Comparison of ENCODE assay signal across 8 cellular contexts in genomic region chr1:33055210-33055991, GRCh38. TPM values are rescaled to one million over a fixed set of nuclear protein-coding genes. Genes with fewer than 3 reads are reported as not detected.
DNase-seq lines count a peak whose midpoint lies in the region; ATAC-seq and TF ChIP-seq lines count a peak whose summit lies in the region.

No MANE protein-coding gene starts in this region.

- H3F3A ChIP-seq in PC-3 (ENCODE audit: low read length, unreplicated experiment): peaks cover 4% of the 10 kb centered on the region

- no peak overlapping the region for H2AK5ac ChIP-seq in IMR-90 (ENCODE audit: low read depth, low read length)

- ATAC-seq in IMR-90 (ENCODE audit: low read depth) (peak; percentile 98), PC-3 (peak; percentile 75), HG03378 (IDR thresholded peaks at IDR 0.05; ENCODE audit: unreplicated experiment) (no peak)

- peak; percentile 80 for TF ChIP-seq CTCF in IMR-90 (conservative IDR thresholded peaks at IDR 0.05; ENCODE audit: low read depth, low read length)
- TF ChIP-seq CTCF in PC-3 (conservative IDR thresholded peaks at IDR 0.05; ENCODE audit: low read depth, low read length): peak; percentile 67
- TF ChIP-seq CTCF in adrenal gland (IDR thresholded peaks at IDR 0.05): peak; percentile 60 to 86 (median 82)
- peak; percentile 85 for TF ChIP-seq CTCF in cardiac muscle cell (IDR thresholded peaks at IDR 0.05; ENCODE audit: low read depth, low read length)
- TF ChIP-seq CTCF in parathyroid adenoma (IDR thresholded peaks at IDR 0.05): peak; percentile 55

- no peaks in the 10 kb centered on the region for H4K20me1 ChIP-seq in IMR-90 (ENCODE audit: insufficient read depth, low read length)
- no peaks in the 10 kb centered on the region for H4K20me1 ChIP-seq in PC-3 (ENCODE audit: low read length)

- no peak overlapping the region for H3K23ac ChIP-seq in IMR-90 (ENCODE audit: low read depth, low read length)

- TF ChIP-seq RAD21 in IMR-90 (IDR thresholded peaks at IDR 0.05; ENCODE audit: low read length): peak; percentile 76

- H4K5ac ChIP-seq in IMR-90 (ENCODE audit: low read depth, low read length): no peak overlapping the region

- H3K4ac ChIP-seq in IMR-90 (ENCODE audit: low read depth, low read length): no peak overlapping the region

- H3K4me2 ChIP-seq in IMR-90 (ENCODE audit: low read depth, low read length) (no peak overlapping the region), PC-3 (ENCODE audit: low read length) (peak overlapping the region; percentile 24; the same call in 1 of the 2 replicates), parathyroid adenoma (ENCODE audit: low read length) (no peak overlapping the region)

- no peak overlapping the region for H3K14ac ChIP-seq in IMR-90 (replicated peaks; ENCODE audit: low read depth, low read length)

- H2BK20ac ChIP-seq in IMR-90 (ENCODE audit: low read depth, low read length): no peak overlapping the region

- TF ChIP-seq POLR2A in IMR-90 (IDR thresholded peaks at IDR 0.05; ENCODE audit: low read depth, low read length) (no peak), adrenal gland (IDR thresholded peaks at IDR 0.05) (no peak)

- no peak overlapping the region for H2BK120ac ChIP-seq in IMR-90 (ENCODE audit: low read depth, low read length)

- dilution Hi-C loops in IMR-90 (cut with HindIII; ENCODE audit: low sequenced_read_pairs, unreplicated experiment): no loop called here

- H3K36me3 ChIP-seq in IMR-90 (ENCODE audit: control insufficient read depth, insufficient read depth, low read length) (no peaks in the 10 kb centered on the region), PC-3 (ENCODE audit: low read depth, low read length) (no peaks in the 10 kb centered on the region), adrenal gland (replicated peaks in 1 of 2) (no peaks in the 10 kb centered on the region), cardiac muscle cell (no peaks in the 10 kb centered on the region), parathyroid adenoma (ENCODE audit: control insufficient read depth, insufficient read depth, low read length) (no peaks in the 10 kb centered on the region)

- H3K79me1 ChIP-seq in IMR-90 (ENCODE audit: low read depth in 1 of 2, low read length in 2 of 2): no peaks in the 10 kb centered on the region

- no peak overlapping the region for H3K56ac ChIP-seq in IMR-90 (ENCODE audit: extremely low read depth, insufficient read depth, low read length)

- H3K4me3 ChIP-seq in IMR-90 (ENCODE audit: insufficient read depth, low read depth, low read length) (no peak overlapping the region), PC-3 (ENCODE audit: low read length) (no peak overlapping the region), adrenal gland (no peak overlapping the region), cardiac muscle cell (no peak overlapping the region), parathyroid adenoma (ENCODE audit: low read depth, low read length) (no peak overlapping the region)

- H3K79me2 ChIP-seq in PC-3 (ENCODE audit: low read length) (no peaks in the 10 kb centered on the region), parathyroid adenoma (no peaks in the 10 kb centered on the region)

- H3K27me3 ChIP-seq in IMR-90 (ENCODE audit: control insufficient read depth, insufficient read depth, low read length): no peaks in the 10 kb centered on the region
- H3K27me3 ChIP-seq in PC-3 (ENCODE audit: low read length): no peaks in the 10 kb centered on the region
- no peaks in the 10 kb centered on the region for H3K27me3 ChIP-seq in adrenal gland
- no peaks in the 10 kb centered on the region for H3K27me3 ChIP-seq in cardiac muscle cell
- H3K27me3 ChIP-seq in parathyroid adenoma (ENCODE audit: control insufficient read depth, insufficient read depth, low read length): no peaks in the 10 kb centered on the region

- H4K8ac ChIP-seq in IMR-90 (ENCODE audit: low read depth in 2 of 2, low read length in 2 of 2): no peak overlapping the region; a peak in 1 of 4 replicates

- POLR2A ChIA-PET in IMR-90 (lab: Charles Lee; ENCODE audit: unreplicated experiment): no interaction called here
- POLR2A ChIA-PET in PC-3 (lab: Charles Lee; ENCODE audit: unreplicated experiment): no interaction called here

- peaks cover 3% of the 10 kb centered on the region; the same call in 1 of the 2 replicates for H3K9me1 ChIP-seq in IMR-90 (ENCODE audit: insufficient read depth, low read length)

- in situ Hi-C loops in IMR-90 (cut with MboI; ENCODE audit: low sequenced_read_pairs): loop anchor here (10.0 kb wide), 1 partner anchor 121 kb away; no protein-coding TSS in a partner anchor

- H2AFZ ChIP-seq in IMR-90 (replicated peaks; ENCODE audit: low read length, poor library complexity) (peak overlapping the region; percentile 52), PC-3 (ENCODE audit: low read length) (no peak overlapping the region), parathyroid adenoma (peak overlapping the region; percentile 56)

- no peak overlapping the region for H3K18ac ChIP-seq in IMR-90 (ENCODE audit: low read depth, low read length)

- no peak overlapping the region for H4K91ac ChIP-seq in IMR-90 (ENCODE audit: insufficient read depth, low read depth, low read length)

- intact Hi-C loops in IMR-90 (cut with micrococcal nuclease): loop anchor here (1.0 to 5.0 kb wide), 2 partner anchors 53 to 122 kb away; no protein-coding TSS in a partner anchor
- intact Hi-C loops in PC-3 (cut with micrococcal nuclease): loop anchor here (2.0 kb wide), 2 partner anchors 49 to 123 kb away; no protein-coding TSS in a partner anchor
- intact Hi-C loops in adrenal gland (cut with DNase I): loop anchor here in 1 of 2 donors (5.0 kb wide), 1 partner anchor 123 kb away; no protein-coding TSS in a partner anchor

- BruUV-seq in IMR-90 (replicated peaks; lab: Mats Ljungman, UMichigan) (no TSS peak), PC-3 (replicated peaks; lab: Mats Ljungman, UMichigan) (no TSS peak)

- H3K4me1 ChIP-seq in IMR-90 (ENCODE audit: control insufficient read depth, insufficient read depth, low read length) (peaks cover 3% of the 10 kb centered on the region; the same call in 1 of the 2 replicates), PC-3 (ENCODE audit: insufficient read depth, low read length) (peaks cover 11% of the 10 kb centered on the region), adrenal gland (replicated peaks in 1 of 2) (peaks cover 0 to 8% of the 10 kb centered on the region in 2 donors), cardiac muscle cell (ENCODE audit: low read depth) (no peaks in the 10 kb centered on the region), parathyroid adenoma (peaks cover 4% of the 10 kb centered on the region)

- CTCF ChIA-PET in IMR-90 (lab: Yijun Ruan, JAX): interaction anchor here (0.8 to 2.3 kb wide), 6 partner anchors 12 to 122 kb away, joined by 3 to 7 read pairs (median 4); partner anchors contain the start of gene RNF19B
- CTCF ChIA-PET in PC-3 (lab: Charles Lee): interaction anchor here (0.9 to 1.5 kb wide), 4 partner anchors 40 to 141 kb away, joined by 3 to 6 read pairs (median 3); no protein-coding TSS in a partner anchor

- WGBS in IMR-90 (ENCODE audit: extremely low coverage in 2 of 2, insufficient read length in 1 of 2), 2 experiments: 80% methylated on average over 1 of the region's 11 CpGs; no CpG with 5 or more reads in 1 of the 2 experiments
- 27 to 31% (median 29%) methylated on average over 9 to 11 of the region's 11 CpGs for WGBS in adrenal gland, 4 donors

- peak overlapping the region; percentile 39 for H2AK9ac ChIP-seq in IMR-90 (replicated peaks; ENCODE audit: low read depth, low read length, poor library complexity)

- peak; percentile 51 for DNase-seq in DMS114 treated with DMSO at 0.1 percent for 48 hours (lab: John Stamatoyannopoulos, UW; ENCODE audit: unreplicated experiment)
- peak; percentile 87 for DNase-seq in IMR-90
- DNase-seq in PC-3: peak; percentile 87
- peak; percentile 73 to 95 (median 88) for DNase-seq in adrenal gland
- DNase-seq in cardiac muscle cell (ENCODE audit: low read depth in 1 of 2, low spot score in 1 of 2): peak; percentile 91 to 94
- no peak for DNase-seq in T-helper 9 cell

- no peaks in the 10 kb centered on the region for H3K9me2 ChIP-seq in PC-3 (replicated peaks; ENCODE audit: low read length)

- H3K27ac ChIP-seq in IMR-90 (ENCODE audit: insufficient read depth, low read length) (no peak overlapping the region), PC-3 (ENCODE audit: low read length) (peak overlapping the region; percentile 35), adrenal gland (peak overlapping the region in 1 of 5 donors; percentile 34), cardiac muscle cell (no peak overlapping the region), parathyroid adenoma (no peak overlapping the region)

- H3K9ac ChIP-seq in IMR-90 (ENCODE audit: low read depth, low read length): no peak overlapping the region
- no peak overlapping the region for H3K9ac ChIP-seq in PC-3 (ENCODE audit: low read length)
- no peak overlapping the region for H3K9ac ChIP-seq in parathyroid adenoma

- H3K9me3 ChIP-seq in IMR-90 (ENCODE audit: control insufficient read depth, insufficient read depth, low read length) (no peaks in the 10 kb centered on the region), PC-3 (ENCODE audit: low read length) (no peaks in the 10 kb centered on the region), adrenal gland (replicated peaks in 1 of 3) (no peaks in the 10 kb centered on the region), cardiac muscle cell (ENCODE audit: low read depth) (no peaks in the 10 kb centered on the region), parathyroid adenoma (ENCODE audit: control insufficient read depth, low read length) (no peaks in the 10 kb centered on the region)

- H2BK15ac ChIP-seq in IMR-90 (ENCODE audit: low read depth, low read length): no peak overlapping the region

- no peak overlapping the region for H2BK5ac ChIP-seq in IMR-90 (ENCODE audit: low read depth, low read length, poor library complexity, severe bottlenecking)

TF ChIP-seq in IMR-90, 13 proteins besides CTCF, POLR2A, EP300 and RAD21 (continues in another document):
- no peak for TF ChIP-seq MAFK (IDR thresholded peaks at IDR 0.05; ENCODE audit: low read depth, low read length)

RNA-seq across cellular contexts. Expression of gene AK2, which starts 18.7 kb away (rescaled TPM):
- total RNA-seq in IMR-90 (2012; rRNA removed): 118 and 168 TPM in 2 replicates
- 152 and 203 TPM in 2 replicates for polyA plus RNA-seq in IMR-90 (2012; rRNA removed)
- 77.4 and 134 TPM in 2 replicates for polyA plus RNA-seq in IMR-90 (2012; cell fraction: cytosol; rRNA removed)
- 53.9 and 195 TPM in 2 replicates for polyA plus RNA-seq in IMR-90 (2012; cell fraction: nucleus; rRNA removed; ENCODE audit: low replicate concordance)
- 213 and 236 TPM in 2 replicates for total RNA-seq in PC-3 (2014; rRNA removed)
- 100 to 1,000 TPM; 105 to 176 (median 144) TPM for total RNA-seq in adrenal gland
- polyA plus RNA-seq in adrenal gland: 100 to 1,000 TPM in 1 of 3 donors, 10 to 100 TPM in 2; 55.3 to 245 (median 75.7) TPM
- 201 and 263 TPM in 2 replicates for total RNA-seq in cardiac muscle cell
- 264 and 281 TPM in 2 replicates for polyA plus RNA-seq in cardiac muscle cell

RNA-seq across cellular contexts. Expression of gene AZIN2, which starts 25.6 kb away (rescaled TPM):
- 2.2 and 4.7 TPM in 2 replicates for total RNA-seq in IMR-90 (2012; rRNA removed)
- 8.0 and 8.9 TPM in 2 replicates for polyA plus RNA-seq in IMR-90 (2012; rRNA removed)
- polyA plus RNA-seq in IMR-90 (2012; cell fraction: cytosol; rRNA removed): 7.5 and 10.8 TPM in 2 replicates
- polyA plus RNA-seq in IMR-90 (2012; cell fraction: nucleus; rRNA removed; ENCODE audit: low replicate concordance): 26.2 and 26.3 TPM in 2 replicates
- total RNA-seq in PC-3 (2014; rRNA removed): 2.2 and 3.3 TPM in 2 replicates
- total RNA-seq in adrenal gland: 10 to 100 TPM in 5 of 8 donors, 1 to 10 TPM in 3; 5.1 to 18.9 (median 11.2) TPM
- polyA plus RNA-seq in adrenal gland: 10 to 100 TPM in 1 of 3 donors, 1 to 10 TPM in 2; 2.3 to 14.7 (median 7.8) TPM
- 7.7 and 9.7 TPM in 2 replicates for total RNA-seq in cardiac muscle cell
- 13.4 and 18.6 TPM in 2 replicates for polyA plus RNA-seq in cardiac muscle cell
